9 cellular contexts compared by ENCODE assay signal in genomic region chr16:50202926-50203624, GRCh38. TPM values are rescaled to one million over a fixed set of nuclear protein-coding genes. Genes with fewer than 3 reads are reported as not detected.
DNase-seq lines count a peak whose midpoint lies in the region; ATAC-seq, FAIRE-seq and TF ChIP-seq lines count a peak whose summit lies in the region.
"Had no signal": no experiment of that assay in that cellular context is flagged by ENCODE, and none has a peak within 500 bp of the region (broad histone marks: within the 10 kb centered on the region; RNA-seq: fewer than 3 reads in every experiment).

No MANE protein-coding gene starts in this region.

- H3K4me2 ChIP-seq in osteoblast (ENCODE audit: insufficient read depth, low read length): peak overlapping the region; percentile 73

- intact Hi-C loops in CD4-positive, alpha-beta T cell (cut with DNase I, micrococcal nuclease): loop anchor here in 1 of 2 experiments (5.0 kb wide), 1 partner anchor 36 kb away; no protein-coding TSS in a partner anchor

- no peaks in the 10 kb centered on the region for H3K9me3 ChIP-seq in CD4-positive, alpha-beta T cell (ENCODE audit: control insufficient read depth, low read length)
- H3K9me3 ChIP-seq in esophagus (ENCODE audit: control insufficient read depth in 2 of 2, insufficient read depth in 1 of 2, low read depth in 1 of 2, low read length in 1 of 2): no peaks in the 10 kb centered on the region
- H3K9me3 ChIP-seq in osteoblast (ENCODE audit: low read depth, low read length): no peaks in the 10 kb centered on the region
- H3K9me3 ChIP-seq: neutrophil had no signal

- no peak overlapping the region for H3K4me3 Mint-ChIP-seq in CD4-positive, alpha-beta T cell

- 44 to 47% methylated on average over 5 of the region's 5 CpGs for WGBS in esophagus, 2 donors

- H3K4me1 Mint-ChIP-seq in CD4-positive, alpha-beta T cell (ENCODE audit: low read depth): peaks cover 70% of the 10 kb centered on the region

- H3K27me3 Mint-ChIP-seq in CD4-positive, alpha-beta T cell: no peaks in the 10 kb centered on the region

- no peak for DNase-seq in CD4-positive, alpha-beta T cell
- DNase-seq in NCI-H226: peak; percentile 87
- DNase-seq in osteoblast (ENCODE audit: insufficient read length, low spot score, missing footprints): peak; percentile 81
- no peak for DNase-seq in NCI-H345 treated with DMSO at 0.1 percent for 48 hours (lab: John Stamatoyannopoulos, UW; ENCODE audit: unreplicated experiment)
- no peak for DNase-seq in GM12892 (ENCODE audit: insufficient read length)
- DNase-seq in activated effector memory CD4-positive, alpha-beta T cell treated with anti-CD3 and anti-CD28 coated beads, Interleukin-2, amount 50 U/mL, for 16 hours: no peak
- no peak for DNase-seq in SKM-1 treated with dmso at 0.1 percent for 144 hours (lab: John Stamatoyannopoulos, UW; ENCODE audit: unreplicated experiment)

- H3K79me2 ChIP-seq in osteoblast (ENCODE audit: insufficient read depth, low read length): peaks cover 74% of the 10 kb centered on the region

- no peaks in the 10 kb centered on the region for H3K9me3 Mint-ChIP-seq in CD4-positive, alpha-beta T cell

- no peak for TF ChIP-seq POLR2A in GM12892 (IDR thresholded peaks at IDR 0.05; ENCODE audit: low read depth, low read length)

- no peaks in the 10 kb centered on the region for H3K36me3 Mint-ChIP-seq in CD4-positive, alpha-beta T cell (ENCODE audit: low read depth)

- H2AFZ ChIP-seq in osteoblast (ENCODE audit: low read length): no peak overlapping the region

- H3K36me3 ChIP-seq in esophagus (ENCODE audit: control insufficient read depth in 2 of 2, insufficient read depth in 2 of 2, low read length in 1 of 2) (no peaks in the 10 kb centered on the region), osteoblast (ENCODE audit: insufficient read depth, low read length) (no peaks in the 10 kb centered on the region)
- H3K36me3 ChIP-seq: neutrophil had no signal

- ATAC-seq in CD4-positive, alpha-beta T cell (ENCODE audit: poor library complexity): no peak

- H3K27me3 ChIP-seq in CD4-positive, alpha-beta T cell (ENCODE audit: control insufficient read depth, insufficient read depth, low read length): no peaks in the 10 kb centered on the region
- H3K27me3 ChIP-seq in esophagus (ENCODE audit: control insufficient read depth in 1 of 2, insufficient read depth in 2 of 2, low read length in 2 of 2): no peaks in the 10 kb centered on the region
- H3K27me3 ChIP-seq in osteoblast (ENCODE audit: insufficient read depth, low read length): no peaks in the 10 kb centered on the region
- H3K27me3 ChIP-seq: neutrophil had no signal

- H3K4me1 ChIP-seq in esophagus (ENCODE audit: control insufficient read depth in 2 of 2, insufficient read depth in 2 of 2, low read length in 1 of 2): no peaks in the 10 kb centered on the region
- H3K4me1 ChIP-seq in osteoblast (ENCODE audit: insufficient read depth, low read length): peaks cover 41% of the 10 kb centered on the region

- POLR2A ChIA-PET in CD4-positive, alpha-beta T cell (lab: Charles Lee): no interaction called here

- TF ChIP-seq CTCF in CD4-positive, alpha-beta T cell (IDR thresholded peaks at IDR 0.05): no peak
- TF ChIP-seq CTCF in osteoblast (IDR thresholded peaks at IDR 0.05; ENCODE audit: extremely low read depth, low read depth, low read length): no peak

- H3K4me3 ChIP-seq in esophagus (ENCODE audit: low read depth in 1 of 2, low read length in 2 of 2) (no peak overlapping the region), osteoblast (ENCODE audit: insufficient read depth, low read length) (peak overlapping the region; percentile 29)

- H4K20me1 ChIP-seq in osteoblast (ENCODE audit: insufficient read depth, low read length): peaks cover 3% of the 10 kb centered on the region

- peak overlapping the region; percentile 63 for H3K27ac Mint-ChIP-seq in CD4-positive, alpha-beta T cell

- CTCF ChIA-PET in CD4-positive, alpha-beta T cell (lab: Charles Lee): interaction anchor here (1.4 to 1.8 kb wide), 2 partner anchors 8 to 11 kb away, joined by 4 to 5 read pairs; no protein-coding TSS in a partner anchor

- FAIRE-seq in GM12892 (lab: Jason Lieb, UNC): no peak

- no peak overlapping the region for H3K27ac ChIP-seq in CD4-positive, alpha-beta T cell (ENCODE audit: low read depth, low read length)
- H3K27ac ChIP-seq in esophagus (ENCODE audit: low read depth in 2 of 2, low read length in 1 of 2) (peak overlapping the region; percentile 34 to 37), osteoblast (ENCODE audit: low read depth, low read length) (peak overlapping the region; percentile 84)
- H3K27ac ChIP-seq: neutrophil had no signal

RNA-seq across cellular contexts. Expression of gene TENT4B, which starts 50.0 kb away (rescaled TPM):
- 10 to 100 TPM; 32.9 to 35.0 TPM for total RNA-seq in CD4-positive, alpha-beta T cell
- 1 to 10 TPM; 2.6 to 3.0 TPM for polyA plus RNA-seq in esophagus
- total RNA-seq in osteoblast: 8.5 and 10.1 TPM in 2 replicates
- polyA plus RNA-seq in GM12892 (2012; ENCODE audit: missing spikeins): 11.1 TPM

Comparison
In these comparisons a context has a peak if more than half of its experiments do, and no peak if none do; other contexts are left out.
1. DNase-seq: peak in NCI-H226 (single experiment) and osteoblast (single experiment); none in CD4-positive, alpha-beta T cell (0 of 10), NCI-H345 treated with DMSO at 0.1 percent for 48 hours (single experiment), GM12892 (single experiment), activated effector memory CD4-positive, alpha-beta T cell treated with anti-CD3 and anti-CD28 coated beads, Interleukin-2, amount 50 U/mL, for 16 hours (single experiment) and SKM-1 treated with dmso at 0.1 percent for 144 hours (single experiment).